Comparison of ENCODE assay signal across 8 cellular contexts in the genomic region with DNA sequence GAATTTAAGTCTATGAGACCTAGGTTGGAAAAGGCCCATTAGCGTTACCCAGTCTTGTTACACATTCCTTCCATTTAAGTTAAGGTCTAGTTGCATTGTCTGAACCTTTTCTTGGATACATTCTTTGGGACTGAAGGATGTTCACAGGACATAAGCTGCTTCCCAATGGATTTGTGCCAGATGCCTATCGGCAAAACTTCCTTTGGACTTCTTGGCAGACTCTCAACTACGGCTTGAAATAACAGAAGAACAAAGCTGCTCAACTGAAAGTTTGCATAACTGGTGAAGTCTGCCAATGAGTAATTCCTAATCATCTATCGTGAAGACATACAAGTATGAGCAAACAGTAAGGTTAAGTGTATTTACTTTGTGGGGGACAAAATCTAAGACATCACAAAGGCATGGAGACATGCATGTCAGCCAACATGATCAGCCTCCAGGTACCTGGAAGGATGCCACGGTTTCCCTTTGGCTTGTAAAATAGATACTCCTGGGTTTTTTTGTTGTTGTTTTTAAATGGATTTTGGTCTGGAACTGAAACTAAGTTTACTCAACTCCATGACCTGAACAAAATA. TPM values are rescaled to one million over a fixed set of nuclear protein-coding genes. Genes with fewer than 3 reads are reported as not detected.
DNase-seq lines count a peak whose midpoint lies in the region; ATAC-seq and TF ChIP-seq lines count a peak whose summit lies in the region.

No MANE protein-coding gene starts in this region.

- H3K79me2 ChIP-seq in Karpas-422 (ENCODE audit: low read length) = peaks cover 24% of the 10 kb centered on the region

- H3K36me3 ChIP-seq in heart right ventricle = no peaks in the 10 kb centered on the region
- no peaks in the 10 kb centered on the region for H3K36me3 ChIP-seq in thyroid gland
- H3K36me3 ChIP-seq in Karpas-422 (ENCODE audit: insufficient read depth, low read length) = peaks cover 71% of the 10 kb centered on the region

- H3K4me3 ChIP-seq in heart right ventricle (no peak overlapping the region), thyroid gland (replicated peaks in 1 of 3) (no peak overlapping the region), Karpas-422 (ENCODE audit: low read length) (no peak overlapping the region)

- H3K4me1 ChIP-seq in heart right ventricle (peaks cover 0 to 41% (median 32%) of the 10 kb centered on the region in 9 donors), thyroid gland (peaks cover 52 to 67% of the 10 kb centered on the region in 2 donors), Karpas-422 (ENCODE audit: low read length) (no peaks in the 10 kb centered on the region)

- TF ChIP-seq CTCF in heart right ventricle (IDR thresholded peaks at IDR 0.05) = no peak
- TF ChIP-seq CTCF in thyroid gland (IDR thresholded peaks at IDR 0.05) = no peak

- H3K27ac ChIP-seq in heart right ventricle = peak overlapping the region in 6 of 10 donors; percentile 7 to 63 (median 50)
- peak overlapping the region; percentile 6 to 84 (median 79) for H3K27ac ChIP-seq in thyroid gland
- H3K27ac ChIP-seq in Karpas-422 (ENCODE audit: low read length) = no peak overlapping the region

- intact Hi-C loops in heart right ventricle (cut with DNase I) (no loop called here), thyroid gland (cut with DNase I) (no loop called here)

- H2AFZ ChIP-seq in Karpas-422 (ENCODE audit: low read length) = no peak overlapping the region

- H3K4me2 ChIP-seq in Karpas-422 (ENCODE audit: low read depth, low read length, poor library complexity, severe bottlenecking) = no peak overlapping the region

- WGBS in heart right ventricle, 2 donors = 20 to 22% methylated on average over 5 of the region's 5 CpGs
- 9 to 16% methylated on average over 5 of the region's 5 CpGs for WGBS in thyroid gland, 2 donors

- ATAC-seq in heart right ventricle = peak in 5 of 8 donors; percentile 9 to 51 (median 30)
- ATAC-seq in HG03571 (IDR thresholded peaks at IDR 0.05; ENCODE audit: unreplicated experiment) = no peak

- no peaks in the 10 kb centered on the region for H4K20me1 ChIP-seq in Karpas-422 (ENCODE audit: insufficient read depth, low read depth, low read length)

- no peaks in the 10 kb centered on the region for H3K9me2 ChIP-seq in Karpas-422 (replicated peaks; ENCODE audit: insufficient read depth, low read length)

- H3K9me3 ChIP-seq in heart right ventricle (peaks cover 0 to 6% (median 0%) of the 10 kb centered on the region in 11 donors), thyroid gland (no peaks in the 10 kb centered on the region), Karpas-422 (ENCODE audit: low read length) (no peaks in the 10 kb centered on the region)

- peaks cover 0 to 9% (median 0%) of the 10 kb centered on the region in 7 donors for H3K27me3 ChIP-seq in heart right ventricle
- H3K27me3 ChIP-seq in thyroid gland = no peaks in the 10 kb centered on the region
- no peaks in the 10 kb centered on the region for H3K27me3 ChIP-seq in Karpas-422 (ENCODE audit: low read length)

- TF ChIP-seq POLR2A in thyroid gland (IDR thresholded peaks at IDR 0.05) = no peak

- no peak overlapping the region for H3K9ac ChIP-seq in Karpas-422 (ENCODE audit: low read length)

- DNase-seq in NCI-H1092 treated with DMSO at 0.1 percent for 48 hours (lab: John Stamatoyannopoulos, UW) (peak; percentile 29), NCI-H1092 (lab: John Stamatoyannopoulos, UW) (no peak), SW 1271 (lab: John Stamatoyannopoulos, UW) (peak; percentile 82 to 97), heart right ventricle (peak in 1 of 2 donors; percentile 5), thyroid gland (peak; percentile 70 to 71), cerebellar cortex (ENCODE audit: low spot score) (no peak), Karpas-422 (no peak)

RNA-seq across cellular contexts. Expression of a gene that starts 35.4 kb away (rescaled TPM):
- 100 to 1,000 TPM in 5 of 10 donors, 10 to 100 TPM in 5; 92.2 to 132 (median 99.3) TPM for total RNA-seq in heart right ventricle
- polyA plus RNA-seq in heart right ventricle = 100 to 1,000 TPM in 1 of 2 donors, 10 to 100 TPM in 1; 21.4 to 115 TPM
- 100 to 1,000 TPM in 2 of 4 donors, 10 to 100 TPM in 2; 76.1 to 211 (median 95.7) TPM for total RNA-seq in thyroid gland
- 92.2 and 169 TPM in 2 replicates for total RNA-seq in Karpas-422 (2014; rRNA removed; shearing (Covaris generic); ENCODE audit: low replicate concordance)

Comparison
In these comparisons a context has a peak if more than half of its experiments do, and no peak if none do; other contexts are left out.
1. DNase-seq: peak in NCI-H1092 treated with DMSO at 0.1 percent for 48 hours (single experiment), SW 1271 (2 of 2) and thyroid gland (2 of 2); none in NCI-H1092 (single experiment), cerebellar cortex (single experiment) and Karpas-422 (single experiment).